ENCODE assay signal across 7 cellular contexts in the genomic region with DNA sequence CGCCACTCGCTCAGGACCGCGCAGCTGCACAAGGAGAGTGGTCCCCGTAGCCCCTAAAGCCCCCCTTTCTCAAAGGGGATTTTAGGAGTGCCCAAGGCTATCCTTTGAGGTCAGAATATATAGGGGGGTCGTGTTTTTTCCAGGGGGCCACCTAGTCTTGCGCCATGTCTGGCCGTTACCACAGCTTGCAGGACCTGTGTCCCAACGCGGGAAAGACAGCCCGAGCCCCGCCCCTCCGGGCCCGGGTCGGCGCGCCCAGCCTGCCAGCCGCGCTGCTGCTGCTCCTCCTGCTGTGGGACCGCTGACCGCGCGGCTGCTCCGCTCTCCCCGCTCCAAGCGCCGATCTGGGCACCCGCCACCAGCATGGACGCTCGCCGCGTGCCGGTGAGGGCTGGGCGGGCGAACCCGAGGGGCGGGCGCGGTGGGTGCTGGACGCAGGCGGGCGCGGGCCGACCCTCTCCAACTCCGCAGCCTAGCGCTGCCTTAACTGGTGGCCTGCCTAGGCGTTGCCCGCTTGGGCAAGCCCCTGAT. TPM values are rescaled to one million over a fixed set of nuclear protein-coding genes. Genes with fewer than 3 reads are reported as not detected.
DNase-seq lines count a peak whose midpoint lies in the region; ATAC-seq, FAIRE-seq and TF ChIP-seq lines count a peak whose summit lies in the region.

Gene CDCA7, plus strand, starts transcription at position 272 of the 531 bp plus-strand sequence. Its CDS starts 92 bp downstream, at position 364.

- DNase-seq in GM13976 (ENCODE audit: low spot score): peak; percentile 89
- peak; percentile 58 for DNase-seq in NCI-H1092 (lab: John Stamatoyannopoulos, UW)
- DNase-seq in T-helper 17 cell: peak; percentile 15 to 50 (median 42)
- DNase-seq in GM12878 (ENCODE audit: low read depth, low spot score): no peak
- peak; percentile 87 for DNase-seq in spleen

- H3K27ac ChIP-seq in GM12878 (ENCODE audit: control insufficient read depth, insufficient read depth): peak within 1 kb of the TSS; percentile 97
- H3K27ac ChIP-seq in iPS-18a (ENCODE audit: low read length): peak within 1 kb of the TSS; percentile 99
- H3K27ac ChIP-seq in spleen: peak within 1 kb of the TSS in 3 of 8 donors; percentile 10 to 46 (median 41)

- SMC1A ChIA-PET in GM12878 (lab: Charles Lee; ENCODE audit: uncharacterized antibody, unreplicated experiment): no interaction called here

- TF ChIP-seq CTCF in GM13976 (IDR thresholded peaks at IDR 0.05; ENCODE audit: borderline replicate concordance, control extremely low read depth, extremely low read depth, insufficient read depth, missing control alignments): no peak
- no peak for TF ChIP-seq CTCF in GM12878 (IDR thresholded peaks at IDR 0.05 in 2 of 3, conservative IDR thresholded peaks at IDR 0.05 in 1 of 3; ENCODE audit: control insufficient read depth in 2 of 3, extremely low read depth in 1 of 3, insufficient read depth in 1 of 3, low read depth in 3 of 3, low read length in 3 of 3)
- TF ChIP-seq CTCF in spleen (IDR thresholded peaks at IDR 0.05 in 8 of 11, conservative IDR thresholded peaks at IDR 0.05 in 3 of 11): no peak

- H3K9me3 ChIP-seq in T-helper 17 cell (ENCODE audit: control insufficient read depth, low read length, poor library complexity, severe bottlenecking): no peaks in the 10 kb centered on the region
- no peaks in the 10 kb centered on the region for H3K9me3 ChIP-seq in GM12878 (replicated peaks; ENCODE audit: control insufficient read depth, insufficient read depth, low read length)
- H3K9me3 ChIP-seq in iPS-18a (ENCODE audit: control insufficient read depth, low read depth, low read length): no peaks in the 10 kb centered on the region
- no peaks in the 10 kb centered on the region for H3K9me3 ChIP-seq in spleen

- peak within 1 kb of the TSS; percentile 56 for H3K27ac Mint-ChIP-seq in T-helper 17 cell

- no peaks in the 10 kb centered on the region for H3K27me3 ChIP-seq in GM12878 (replicated peaks in 1 of 2; ENCODE audit: control insufficient read depth in 2 of 2, insufficient read depth in 2 of 2, low read length in 1 of 2)
- no peaks in the 10 kb centered on the region for H3K27me3 ChIP-seq in iPS-18a (ENCODE audit: control insufficient read depth, insufficient read depth, low read length)
- peaks cover 0 to 69% (median 38%) of the 10 kb centered on the region in 7 donors for H3K27me3 ChIP-seq in spleen (replicated peaks in 1 of 7)

- H3K36me3 ChIP-seq in GM12878 (ENCODE audit: control insufficient read depth in 2 of 2, insufficient read depth in 2 of 2, low read length in 1 of 2): peaks cover 0 to under 1% of the 10 kb centered on the region in 2 experiments; a peak in 1 of 4 replicates
- H3K36me3 ChIP-seq in iPS-18a (ENCODE audit: control insufficient read depth, low read depth, low read length): peaks cover 12% of the 10 kb centered on the region
- no peaks in the 10 kb centered on the region for H3K36me3 ChIP-seq in spleen

- TF ChIP-seq EP300 in GM12878 (IDR thresholded peaks at IDR 0.05; ENCODE audit: borderline replicate concordance in 1 of 2, control insufficient read depth in 1 of 2, low read depth in 2 of 2, low read length in 2 of 2): no peak

- peak within 1 kb of the TSS; percentile 98 for H2AFZ ChIP-seq in GM12878 (ENCODE audit: control insufficient read depth, low read depth, low read length)

- ATAC-seq in HG02610 (IDR thresholded peaks at IDR 0.05; ENCODE audit: unreplicated experiment): peak; percentile 63
- ATAC-seq in T-helper 17 cell: peak; percentile 72
- peak; percentile 63 for ATAC-seq in GM12878

- intact Hi-C loops in GM12878 (cut with micrococcal nuclease; ENCODE audit: unreplicated experiment) (loop anchor here (5.0 kb wide), 2 partner anchors 112 to 277 kb away; partner anchors contain the start of gene MAP3K20), spleen (cut with DNase I; ENCODE audit: low total_unique reads) (no loop called here)

- RAD21 ChIA-PET in GM12878 (lab: Charles Lee; ENCODE audit: unreplicated experiment): no interaction called here

- peaks cover 66% of the 10 kb centered on the region for H3K27me3 Mint-ChIP-seq in T-helper 17 cell

- no peak for FAIRE-seq in GM12878 (lab: Jason Lieb, UNC)

- peaks cover 16% of the 10 kb centered on the region for H3K4me1 Mint-ChIP-seq in T-helper 17 cell

- POLR2A ChIA-PET in GM12878 (lab: Charles Lee): no interaction called here

- WGBS in GM12878 (ENCODE audit: insufficient coverage, insufficient replicate concordance, low lambda C conversion rate, missing lambda C conversion rate): under 1% methylated on average over 41 of the region's 48 CpGs
- 0 to 2% (median 1%) methylated on average over 10 to 48 of the region's 48 CpGs for WGBS in spleen, 5 donors

- CTCF ChIA-PET in GM12878 (lab: Yijun Ruan, JAX): interaction anchor here (1.2 kb wide), 1 partner anchor 71 kb away, joined by 5 read pairs; no protein-coding TSS in a partner anchor

- TF ChIP-seq POLR2A in GM12878 (IDR thresholded peaks at IDR 0.05; ENCODE audit: low read depth, low read length) (peak; percentile 82), spleen (IDR thresholded peaks at IDR 0.05) (no peak)

- H3K4me1 ChIP-seq in GM12878 (ENCODE audit: control insufficient read depth, insufficient read depth, low read length) (peaks cover 18% of the 10 kb centered on the region), iPS-18a (ENCODE audit: control insufficient read depth, low read depth, low read length) (peaks cover 22% of the 10 kb centered on the region), spleen (peaks cover 8 to 29% (median 27%) of the 10 kb centered on the region in 6 donors)

- BruUV-seq in GM12878 (replicated peaks; lab: Mats Ljungman, UMichigan): no TSS peak

- H3K4me2 ChIP-seq in GM12878 (ENCODE audit: control insufficient read depth, insufficient read depth): peak within 1 kb of the TSS; percentile 96

- no peak for TF ChIP-seq RAD21 in GM12878 (IDR thresholded peaks at IDR 0.05; ENCODE audit: insufficient read depth, low read depth, low read length)

- H3K4me3 ChIP-seq in GM12878: peak within 1 kb of the TSS; percentile 78
- peak within 1 kb of the TSS; percentile 68 for H3K4me3 ChIP-seq in iPS-18a (ENCODE audit: low read length)
- peak within 1 kb of the TSS; percentile 37 to 83 (median 68) for H3K4me3 ChIP-seq in spleen

- H3K9ac ChIP-seq in GM12878 (ENCODE audit: control insufficient read depth, insufficient read depth, low read length) (peak within 1 kb of the TSS; percentile 84), iPS-18a (ENCODE audit: low read length) (peak within 1 kb of the TSS; percentile 83)

- in situ Hi-C loops in GM13976 (cut with MboI; ENCODE audit: low sequenced_read_pairs, unreplicated experiment) (no loop called here), GM12878 (cut with MboI) (no loop called here)

- peaks cover 32% of the 10 kb centered on the region for H3K79me2 ChIP-seq in GM12878 (ENCODE audit: control insufficient read depth, insufficient read depth, low read length)

- H4K20me1 ChIP-seq in GM12878 (ENCODE audit: control insufficient read depth, insufficient read depth): no peaks in the 10 kb centered on the region

- H3K4me3 Mint-ChIP-seq in T-helper 17 cell: peak within 1 kb of the TSS; percentile 93

- peaks cover 3% of the 10 kb centered on the region for H3K36me3 Mint-ChIP-seq in T-helper 17 cell (ENCODE audit: low read depth)

TF ChIP-seq in GM12878, 131 proteins besides CTCF, POLR2A, EP300 and RAD21 (continues in another document):
- no peak for TF ChIP-seq BCL11A (IDR thresholded peaks at IDR 0.05; ENCODE audit: low read depth, low read length)
- no peak for TF ChIP-seq ZZZ3 (IDR thresholded peaks at IDR 0.05; ENCODE audit: control insufficient read depth, insufficient read length, low read depth)
- TF ChIP-seq, protein P1, sequence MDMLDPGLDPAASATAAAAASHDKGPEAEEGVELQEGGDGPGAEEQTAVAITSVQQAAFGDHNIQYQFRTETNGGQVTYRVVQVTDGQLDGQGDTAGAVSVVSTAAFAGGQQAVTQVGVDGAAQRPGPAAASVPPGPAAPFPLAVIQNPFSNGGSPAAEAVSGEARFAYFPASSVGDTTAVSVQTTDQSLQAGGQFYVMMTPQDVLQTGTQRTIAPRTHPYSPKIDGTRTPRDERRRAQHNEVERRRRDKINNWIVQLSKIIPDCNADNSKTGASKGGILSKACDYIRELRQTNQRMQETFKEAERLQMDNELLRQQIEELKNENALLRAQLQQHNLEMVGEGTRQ (IDR thresholded peaks at IDR 0.05; ENCODE audit: borderline replicate concordance, low read depth, low read length): no peak
- TF ChIP-seq SIN3A (IDR thresholded peaks at IDR 0.05; ENCODE audit: low read depth, low read length): no peak
- peak; percentile 43 to 58; a peak in 3 of 4 replicates for TF ChIP-seq IKZF2 (IDR thresholded peaks at IDR 0.05)
- peak; percentile 100 for TF ChIP-seq RB1 (IDR thresholded peaks at IDR 0.05; ENCODE audit: borderline replicate concordance)
- no peak for TF ChIP-seq USF1 (IDR thresholded peaks at IDR 0.05; ENCODE audit: borderline replicate concordance, extremely low read length, insufficient read depth, low read depth, low read length)
- TF ChIP-seq JUNB (IDR thresholded peaks at IDR 0.05): no peak

RNA-seq across cellular contexts. Expression of gene CDCA7, which starts in this region (rescaled TPM):
- total RNA-seq in T-helper 17 cell (10 to 100 TPM in 1 of 2 donors, 1 to 10 TPM in 1; 3.1 to 10.0 TPM), GM12878 (2014; rRNA removed) (31.2 and 33.9 TPM in 2 replicates), GM12878 (2014; rRNA removed; fragmentation: Illumina TruSeq; extraction: Trizol) (26.3 and 27.3 TPM in 2 replicates), GM12878 (2021) (41.0 and 42.5 TPM in 2 replicates), spleen (1 to 10 TPM; 1.3 to 5.2 (median 3.1) TPM)
- 38.0 and 38.4 TPM in 2 replicates for total RNA-seq in GM12878 (2013; cell fraction: nucleolus; rRNA removed)
- 15.7 TPM for polyA plus RNA-seq in GM12878 (2011; ENCODE audit: low read depth)
- polyA plus RNA-seq in GM12878 (2011; rRNA removed) (40.6 and 43.4 TPM in 2 replicates), GM12878 (2014; fragmentation: Illumina TruSeq; extraction: Trizol) (50.7 and 51.7 TPM in 2 replicates), GM12878 (2014; fragmentation: Nextera tagmentation; extraction: Ambion mirVana) (10 to 100 TPM; 23.5 to 26.4 TPM), GM12878 (2014; rRNA removed) (44.0 and 47.3 TPM in 2 replicates), GM12878 (2016; fragmentation: Nextera tagmentation; extraction: Ambion mirVana) (10 to 100 TPM; 68.1 to 71.3 TPM), spleen (10 to 100 TPM in 1 of 3 donors, 1 to 10 TPM in 2; 2.1 to 12.4 (median 2.5) TPM)
- 25.2 and 25.4 TPM in 2 replicates for polyA plus RNA-seq in GM12878 (2011; cell fraction: cytosol; rRNA removed)
- 73.1 and 74.0 TPM in 2 replicates for polyA plus RNA-seq in GM12878 (2011; cell fraction: nucleus; rRNA removed)
- 20.8 and 27.1 TPM in 2 replicates for polyA plus RNA-seq in GM12878 (2012)
- 12.1 and 18.8 TPM in 2 replicates for polyA minus RNA-seq in GM12878 (2011; rRNA and poly(A)+ RNA removed)
- polyA minus RNA-seq in GM12878 (2011; cell fraction: cytosol; rRNA and poly(A)+ RNA removed): 8.0 and 9.1 TPM in 2 replicates
- polyA minus RNA-seq in GM12878 (2011; cell fraction: nucleus; rRNA and poly(A)+ RNA removed): 7.0 and 10.0 TPM in 2 replicates
